In the genomic region with DNA sequence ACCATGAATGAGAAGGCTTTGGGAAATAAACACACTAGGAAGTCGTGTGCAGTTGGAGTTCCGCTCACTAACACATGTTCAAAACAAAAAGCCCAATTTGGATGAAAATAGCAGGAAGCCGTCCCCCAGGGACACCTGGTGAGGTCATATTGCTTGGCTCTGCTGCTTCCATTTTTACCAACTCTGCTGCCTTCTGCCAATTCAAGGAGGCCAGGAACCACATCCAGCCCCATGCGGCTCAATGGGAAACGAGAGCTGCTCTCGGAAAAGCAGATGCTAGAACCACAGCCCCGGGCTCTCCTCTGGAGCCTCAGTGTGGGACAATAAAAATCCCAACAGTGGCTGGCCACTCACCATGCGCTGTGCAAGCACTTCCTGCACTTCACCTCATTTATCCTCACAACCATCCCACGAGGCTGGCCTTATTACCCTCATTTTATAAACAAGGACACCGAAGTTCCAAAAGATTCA, we compare ENCODE assay signal across 1 cellular context.
TF ChIP-seq lines count a peak whose summit lies in the region.

No MANE protein-coding gene starts in this region.

TF ChIP-seq in IMR-90, 13 proteins besides CTCF, POLR2A, EP300 and RAD21 (continued from another document):
- TF ChIP-seq, protein P1, sequence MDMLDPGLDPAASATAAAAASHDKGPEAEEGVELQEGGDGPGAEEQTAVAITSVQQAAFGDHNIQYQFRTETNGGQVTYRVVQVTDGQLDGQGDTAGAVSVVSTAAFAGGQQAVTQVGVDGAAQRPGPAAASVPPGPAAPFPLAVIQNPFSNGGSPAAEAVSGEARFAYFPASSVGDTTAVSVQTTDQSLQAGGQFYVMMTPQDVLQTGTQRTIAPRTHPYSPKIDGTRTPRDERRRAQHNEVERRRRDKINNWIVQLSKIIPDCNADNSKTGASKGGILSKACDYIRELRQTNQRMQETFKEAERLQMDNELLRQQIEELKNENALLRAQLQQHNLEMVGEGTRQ (IDR thresholded peaks at IDR 0.05; ENCODE audit: low read depth, low read length), result no peak
- TF ChIP-seq BHLHE40 (IDR thresholded peaks at IDR 0.05; ENCODE audit: low read depth, low read length), result no peak
TF ChIP-seq in IMR-90: peak in this region for 0.
